2 cellular contexts compared by ENCODE assay signal in the genomic region with DNA sequence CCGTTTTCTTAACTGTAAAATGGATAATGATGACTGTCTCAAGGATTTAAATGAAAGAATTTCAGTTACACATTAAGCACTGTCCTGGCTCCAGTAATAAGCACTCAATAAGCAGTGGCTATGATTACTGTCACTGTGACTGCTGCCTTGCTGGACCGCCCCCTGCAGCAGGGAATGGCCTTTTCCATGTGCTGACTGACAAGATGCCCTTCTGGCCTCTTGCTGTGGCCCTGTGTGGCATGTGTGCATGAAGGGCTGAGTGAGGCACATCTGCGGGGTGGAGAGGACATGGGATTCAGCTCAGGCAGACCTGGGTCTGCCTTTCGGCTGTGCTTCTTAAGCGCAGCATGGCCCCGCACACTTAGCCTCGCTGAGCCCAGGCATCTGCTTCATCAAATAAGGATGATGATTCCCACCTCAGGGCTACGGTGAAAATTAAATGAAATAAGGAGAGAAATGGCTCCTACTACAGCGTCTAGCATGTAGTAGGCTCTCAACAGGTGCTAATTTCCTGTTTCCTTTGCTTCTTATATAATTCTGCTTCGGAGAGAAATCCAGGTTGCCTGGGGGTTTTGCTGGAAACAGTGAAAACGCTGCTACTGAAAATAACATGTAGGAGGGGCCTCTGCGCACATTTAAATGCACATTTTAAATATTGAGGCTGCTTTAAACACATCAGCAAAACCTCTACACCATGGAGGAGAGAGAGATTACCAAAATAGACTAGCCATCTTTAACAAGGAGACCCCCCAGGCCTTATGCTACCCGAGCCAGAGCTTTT.
TF ChIP-seq lines count a peak whose summit lies in the region.

No MANE protein-coding gene starts in this region.

TF ChIP-seq in HepG2, 621 proteins besides CTCF, POLR2A, EP300 and RAD21:
- TF ChIP-seq, protein P1, sequence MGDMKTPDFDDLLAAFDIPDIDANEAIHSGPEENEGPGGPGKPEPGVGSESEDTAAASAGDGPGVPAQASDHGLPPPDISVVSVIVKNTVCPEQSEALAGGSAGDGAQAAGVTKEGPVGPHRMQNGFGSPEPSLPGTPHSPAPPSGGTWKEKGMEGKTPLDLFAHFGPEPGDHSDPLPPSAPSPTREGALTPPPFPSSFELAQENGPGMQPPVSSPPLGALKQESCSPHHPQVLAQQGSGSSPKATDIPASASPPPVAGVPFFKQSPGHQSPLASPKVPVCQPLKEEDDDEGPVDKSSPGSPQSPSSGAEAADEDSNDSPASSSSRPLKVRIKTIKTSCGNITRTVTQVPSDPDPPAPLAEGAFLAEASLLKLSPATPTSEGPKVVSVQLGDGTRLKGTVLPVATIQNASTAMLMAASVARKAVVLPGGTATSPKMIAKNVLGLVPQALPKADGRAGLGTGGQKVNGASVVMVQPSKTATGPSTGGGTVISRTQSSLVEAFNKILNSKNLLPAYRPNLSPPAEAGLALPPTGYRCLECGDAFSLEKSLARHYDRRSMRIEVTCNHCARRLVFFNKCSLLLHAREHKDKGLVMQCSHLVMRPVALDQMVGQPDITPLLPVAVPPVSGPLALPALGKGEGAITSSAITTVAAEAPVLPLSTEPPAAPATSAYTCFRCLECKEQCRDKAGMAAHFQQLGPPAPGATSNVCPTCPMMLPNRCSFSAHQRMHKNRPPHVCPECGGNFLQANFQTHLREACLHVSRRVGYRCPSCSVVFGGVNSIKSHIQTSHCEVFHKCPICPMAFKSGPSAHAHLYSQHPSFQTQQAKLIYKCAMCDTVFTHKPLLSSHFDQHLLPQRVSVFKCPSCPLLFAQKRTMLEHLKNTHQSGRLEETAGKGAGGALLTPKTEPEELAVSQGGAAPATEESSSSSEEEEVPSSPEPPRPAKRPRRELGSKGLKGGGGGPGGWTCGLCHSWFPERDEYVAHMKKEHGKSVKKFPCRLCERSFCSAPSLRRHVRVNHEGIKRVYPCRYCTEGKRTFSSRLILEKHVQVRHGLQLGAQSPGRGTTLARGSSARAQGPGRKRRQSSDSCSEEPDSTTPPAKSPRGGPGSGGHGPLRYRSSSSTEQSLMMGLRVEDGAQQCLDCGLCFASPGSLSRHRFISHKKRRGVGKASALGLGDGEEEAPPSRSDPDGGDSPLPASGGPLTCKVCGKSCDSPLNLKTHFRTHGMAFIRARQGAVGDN (CRISPR knock-in tag; IDR thresholded peaks at IDR 0.05): peak; percentile 35
- TF ChIP-seq RXRA (CRISPR knock-in tag; IDR thresholded peaks at IDR 0.05) (0 out of 2 replicates have a peak, but pooled peaks have one; percentile 3), ZNF225 (CRISPR knock-in tag; IDR thresholded peaks at IDR 0.05) (0 out of 2 replicates have a peak, but pooled peaks have one; percentile 58)
- TF ChIP-seq, protein P2, sequence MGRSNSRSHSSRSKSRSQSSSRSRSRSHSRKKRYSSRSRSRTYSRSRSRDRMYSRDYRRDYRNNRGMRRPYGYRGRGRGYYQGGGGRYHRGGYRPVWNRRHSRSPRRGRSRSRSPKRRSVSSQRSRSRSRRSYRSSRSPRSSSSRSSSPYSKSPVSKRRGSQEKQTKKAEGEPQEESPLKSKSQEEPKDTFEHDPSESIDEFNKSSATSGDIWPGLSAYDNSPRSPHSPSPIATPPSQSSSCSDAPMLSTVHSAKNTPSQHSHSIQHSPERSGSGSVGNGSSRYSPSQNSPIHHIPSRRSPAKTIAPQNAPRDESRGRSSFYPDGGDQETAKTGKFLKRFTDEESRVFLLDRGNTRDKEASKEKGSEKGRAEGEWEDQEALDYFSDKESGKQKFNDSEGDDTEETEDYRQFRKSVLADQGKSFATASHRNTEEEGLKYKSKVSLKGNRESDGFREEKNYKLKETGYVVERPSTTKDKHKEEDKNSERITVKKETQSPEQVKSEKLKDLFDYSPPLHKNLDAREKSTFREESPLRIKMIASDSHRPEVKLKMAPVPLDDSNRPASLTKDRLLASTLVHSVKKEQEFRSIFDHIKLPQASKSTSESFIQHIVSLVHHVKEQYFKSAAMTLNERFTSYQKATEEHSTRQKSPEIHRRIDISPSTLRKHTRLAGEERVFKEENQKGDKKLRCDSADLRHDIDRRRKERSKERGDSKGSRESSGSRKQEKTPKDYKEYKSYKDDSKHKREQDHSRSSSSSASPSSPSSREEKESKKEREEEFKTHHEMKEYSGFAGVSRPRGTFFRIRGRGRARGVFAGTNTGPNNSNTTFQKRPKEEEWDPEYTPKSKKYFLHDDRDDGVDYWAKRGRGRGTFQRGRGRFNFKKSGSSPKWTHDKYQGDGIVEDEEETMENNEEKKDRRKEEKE (IDR thresholded peaks at IDR 0.05): no peak

TF ChIP-seq in H1, 55 proteins besides CTCF, POLR2A, EP300 and RAD21:
- TF ChIP-seq TBP (IDR thresholded peaks at IDR 0.05; ENCODE audit: low read depth, low read length): no peak
- no peak for TF ChIP-seq GTF2F1 (IDR thresholded peaks at IDR 0.05; ENCODE audit: borderline replicate concordance, low read depth, low read length)
- TF ChIP-seq, protein P3, sequence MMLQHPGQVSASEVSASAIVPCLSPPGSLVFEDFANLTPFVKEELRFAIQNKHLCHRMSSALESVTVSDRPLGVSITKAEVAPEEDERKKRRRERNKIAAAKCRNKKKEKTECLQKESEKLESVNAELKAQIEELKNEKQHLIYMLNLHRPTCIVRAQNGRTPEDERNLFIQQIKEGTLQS (IDR thresholded peaks at IDR 0.05; ENCODE audit: insufficient read depth, low read depth, low read length): no peak
- TF ChIP-seq SAP30 (IDR thresholded peaks at IDR 0.05; ENCODE audit: insufficient read depth, insufficient replicate concordance, low read length): no peak
- no peak for TF ChIP-seq TAF7 (optimal IDR thresholded peaks at IDR 0.05; ENCODE audit: borderline replicate concordance, low read depth, low read length)
- no peak for TF ChIP-seq BRCA1 (IDR thresholded peaks at IDR 0.05; ENCODE audit: low read depth, low read length)
- no peak for TF ChIP-seq HDAC2 (IDR thresholded peaks at IDR 0.05; ENCODE audit: borderline replicate concordance in 1 of 2, low read depth in 2 of 2, low read length in 2 of 2)
- no peak for TF ChIP-seq MAFK (IDR thresholded peaks at IDR 0.05; ENCODE audit: low read depth, low read length)
- TF ChIP-seq, protein P4, sequence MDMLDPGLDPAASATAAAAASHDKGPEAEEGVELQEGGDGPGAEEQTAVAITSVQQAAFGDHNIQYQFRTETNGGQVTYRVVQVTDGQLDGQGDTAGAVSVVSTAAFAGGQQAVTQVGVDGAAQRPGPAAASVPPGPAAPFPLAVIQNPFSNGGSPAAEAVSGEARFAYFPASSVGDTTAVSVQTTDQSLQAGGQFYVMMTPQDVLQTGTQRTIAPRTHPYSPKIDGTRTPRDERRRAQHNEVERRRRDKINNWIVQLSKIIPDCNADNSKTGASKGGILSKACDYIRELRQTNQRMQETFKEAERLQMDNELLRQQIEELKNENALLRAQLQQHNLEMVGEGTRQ (IDR thresholded peaks at IDR 0.05; ENCODE audit: low read length): no peak
